In the genomic region with DNA sequence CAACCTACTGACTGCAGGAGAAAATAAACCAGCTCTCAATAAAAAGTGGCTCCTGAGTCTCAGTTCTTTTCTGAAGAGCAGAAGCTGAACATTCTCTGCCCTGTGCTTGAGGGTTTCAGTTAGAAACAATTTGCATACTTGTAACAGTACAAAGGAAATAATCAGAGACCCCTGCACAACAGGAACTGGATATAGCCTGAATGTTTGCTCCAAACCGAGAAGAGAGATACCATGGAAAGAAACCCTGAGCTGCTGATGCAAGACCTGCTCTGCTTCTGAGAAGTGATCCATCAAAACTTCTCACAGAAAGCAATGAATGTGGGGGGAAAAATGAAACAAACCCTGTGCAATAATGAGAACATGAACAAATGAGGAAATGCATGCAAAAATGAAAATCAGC, we compare ENCODE assay signal across 20 cellular contexts.
DNase-seq lines count a peak whose midpoint lies in the region; ATAC-seq, FAIRE-seq and TF ChIP-seq lines count a peak whose summit lies in the region.
"Had no signal": no experiment of that assay in that cellular context is flagged by ENCODE, and none has a peak within 500 bp of the region (broad histone marks: within the 10 kb centered on the region; RNA-seq: fewer than 3 reads in every experiment).

No MANE protein-coding gene starts in this region.

- H2AFZ ChIP-seq in GM12878 (ENCODE audit: control insufficient read depth, low read depth, low read length): no peak overlapping the region

- FAIRE-seq in GM12878 (lab: Jason Lieb, UNC) (no peak), urothelium cell line (lab: Jason Lieb, UNC) (no peak)
- FAIRE-seq: bronchial epithelial cell, D721Med had no signal

- no peak overlapping the region for H3K9ac ChIP-seq in GM12878 (ENCODE audit: control insufficient read depth, insufficient read depth, low read length)

- TF ChIP-seq POLR2A in GM18505 (IDR thresholded peaks at IDR 0.05; ENCODE audit: borderline replicate concordance, extremely low read depth, insufficient read depth, insufficient read length) (no peak), GM12878 (IDR thresholded peaks at IDR 0.05; ENCODE audit: low read depth, low read length) (no peak)

- H3K27ac Mint-ChIP-seq in activated T-cell treated with anti-CD3 and anti-CD28 coated beads, Interleukin-2, amount 50 U/mL, for 24 hours: no peak overlapping the region
- no peak overlapping the region for H3K27ac Mint-ChIP-seq in glutamatergic neuron (ENCODE audit: unreplicated experiment)
- H3K27ac Mint-ChIP-seq: activated naive CD8-positive, alpha-beta T cell; HFFc6; naive thymus-derived CD4-positive, alpha-beta T cell had no signal

- H3K36me3 ChIP-seq in GM12878 (ENCODE audit: control insufficient read depth in 2 of 2, insufficient read depth in 2 of 2, low read length in 1 of 2): no peaks in the 10 kb centered on the region

- peaks cover 10% of the 10 kb centered on the region for H3K9me3 Mint-ChIP-seq in activated T-cell treated with anti-CD3 and anti-CD28 coated beads, Interleukin-2, amount 50 U/mL, for 24 hours
- H3K9me3 Mint-ChIP-seq in glutamatergic neuron (ENCODE audit: unreplicated experiment): no peaks in the 10 kb centered on the region
- H3K9me3 Mint-ChIP-seq: HFFc6 had no signal

- H4K20me1 ChIP-seq in GM12878 (ENCODE audit: control insufficient read depth, insufficient read depth): no peaks in the 10 kb centered on the region

- peak; percentile 23 for DNase-seq in GM12878 (ENCODE audit: low read depth, low spot score)
- no peak for DNase-seq in D341Med (ENCODE audit: low spot score)
- DNase-seq in activated T-cell treated with anti-CD3 and anti-CD28 coated beads, Interleukin-2, amount 50 U/mL, for 24 hours: no peak
- no peak for DNase-seq in urothelium cell line (ENCODE audit: low spot score)
- no peak for DNase-seq in glutamatergic neuron
- DNase-seq: activated CD4-positive, alpha-beta T cell treated with anti-CD3 and anti-CD28 coated beads for 48 hours; GF-D8; HFFc6; naive thymus-derived CD4-positive, alpha-beta T cell; NCI-H146; NCI-H510A had no signal

- H3K9me3 ChIP-seq in GM12878 (replicated peaks; ENCODE audit: control insufficient read depth, insufficient read depth, low read length): no peaks in the 10 kb centered on the region

- BruUV-seq in GM12878 (replicated peaks; lab: Mats Ljungman, UMichigan): no TSS peak

- ATAC-seq in GM18505 (IDR thresholded peaks at IDR 0.05; ENCODE audit: unreplicated experiment) (peak; percentile 39), GM19468 (IDR thresholded peaks at IDR 0.05; ENCODE audit: extremely low read depth, unreplicated experiment) (peak; percentile 50), HG03139 (IDR thresholded peaks at IDR 0.05; ENCODE audit: unreplicated experiment) (peak; percentile 32), GM12878 (peak; percentile 55)
- ATAC-seq: naive thymus-derived CD4-positive, alpha-beta T cell had no signal

- POLR2A ChIA-PET in GM12878 (lab: Charles Lee): no interaction called here

- no peaks in the 10 kb centered on the region for H3K4me1 Mint-ChIP-seq in activated T-cell treated with anti-CD3 and anti-CD28 coated beads, Interleukin-2, amount 50 U/mL, for 24 hours (ENCODE audit: low read depth)
- peaks cover 6% of the 10 kb centered on the region for H3K4me1 Mint-ChIP-seq in glutamatergic neuron (ENCODE audit: low read depth, unreplicated experiment)
- H3K4me1 Mint-ChIP-seq: naive thymus-derived CD4-positive, alpha-beta T cell had no signal

- H3K27me3 Mint-ChIP-seq in activated T-cell treated with anti-CD3 and anti-CD28 coated beads, Interleukin-2, amount 50 U/mL, for 24 hours: no peaks in the 10 kb centered on the region
- H3K27me3 Mint-ChIP-seq in glutamatergic neuron (ENCODE audit: unreplicated experiment): no peaks in the 10 kb centered on the region
- H3K27me3 Mint-ChIP-seq: activated naive CD8-positive, alpha-beta T cell; naive thymus-derived CD4-positive, alpha-beta T cell had no signal

- no peak overlapping the region for H3K27ac ChIP-seq in GM12878 (ENCODE audit: control insufficient read depth, insufficient read depth)
- H3K27ac ChIP-seq: SK-N-MC, skin epidermis had no signal

- H3K4me1 ChIP-seq in GM12878 (ENCODE audit: control insufficient read depth, insufficient read depth, low read length): no peaks in the 10 kb centered on the region

- CTCF ChIA-PET in GM12878 (lab: Yijun Ruan, JAX): interaction anchor here (1.2 kb wide), 2 partner anchors 9 to 103 kb away, joined by 4 to 5 read pairs; no protein-coding TSS in a partner anchor

- TF ChIP-seq EP300 in GM12878 (IDR thresholded peaks at IDR 0.05; ENCODE audit: borderline replicate concordance in 1 of 2, control insufficient read depth in 1 of 2, low read depth in 2 of 2, low read length in 2 of 2): no peak

- intact Hi-C loops in GM12878 (cut with micrococcal nuclease; ENCODE audit: unreplicated experiment): no loop called here

- 0% methylated on average over 1 of the region's 1 CpG for WGBS in GM12878 (ENCODE audit: insufficient coverage, insufficient replicate concordance, low lambda C conversion rate, missing lambda C conversion rate)

- RAD21 ChIA-PET in GM12878 (lab: Charles Lee; ENCODE audit: unreplicated experiment): interaction anchor here (0.8 to 1.4 kb wide), 3 partner anchors 8 to 215 kb away, joined by 3 read pairs; no protein-coding TSS in a partner anchor

- H3K4me2 ChIP-seq in GM12878 (ENCODE audit: control insufficient read depth, insufficient read depth): no peak overlapping the region

- no peak overlapping the region for H3K4me3 Mint-ChIP-seq in activated T-cell treated with anti-CD3 and anti-CD28 coated beads, Interleukin-2, amount 50 U/mL, for 24 hours
- no peak overlapping the region for H3K4me3 Mint-ChIP-seq in glutamatergic neuron (ENCODE audit: unreplicated experiment)
- H3K4me3 Mint-ChIP-seq: activated naive CD8-positive, alpha-beta T cell; HFFc6; naive thymus-derived CD4-positive, alpha-beta T cell had no signal

- TF ChIP-seq RAD21 in GM12878 (IDR thresholded peaks at IDR 0.05; ENCODE audit: insufficient read depth, low read depth, low read length): no peak

- H3K36me3 Mint-ChIP-seq in activated T-cell treated with anti-CD3 and anti-CD28 coated beads, Interleukin-2, amount 50 U/mL, for 24 hours (ENCODE audit: low read depth): no peaks in the 10 kb centered on the region
- H3K36me3 Mint-ChIP-seq in glutamatergic neuron (ENCODE audit: unreplicated experiment): no peaks in the 10 kb centered on the region
- H3K36me3 Mint-ChIP-seq: activated naive CD8-positive, alpha-beta T cell; naive thymus-derived CD4-positive, alpha-beta T cell had no signal

- SMC1A ChIA-PET in GM12878 (lab: Charles Lee; ENCODE audit: uncharacterized antibody, unreplicated experiment): interaction anchor here (1.0 to 1.5 kb wide), 9 partner anchors 9 to 256 kb away, joined by 3 to 7 read pairs (median 3); no protein-coding TSS in a partner anchor

- H3K27me3 ChIP-seq in GM12878 (replicated peaks in 1 of 2; ENCODE audit: control insufficient read depth in 2 of 2, insufficient read depth in 2 of 2, low read length in 1 of 2): no peaks in the 10 kb centered on the region

- H3K79me2 ChIP-seq in GM12878 (ENCODE audit: control insufficient read depth, insufficient read depth, low read length): no peaks in the 10 kb centered on the region

- in situ Hi-C loops in GM12878 (cut with MboI): no loop called here

- no peak overlapping the region for H3K4me3 ChIP-seq in GM12878
- H3K4me3 ChIP-seq: lung, SK-N-MC, skin epidermis had no signal

- TF ChIP-seq CTCF in GM12878 (IDR thresholded peaks at IDR 0.05 in 2 of 3, conservative IDR thresholded peaks at IDR 0.05 in 1 of 3; ENCODE audit: control insufficient read depth in 2 of 3, extremely low read depth in 1 of 3, insufficient read depth in 1 of 3, low read depth in 3 of 3, low read length in 3 of 3) (no peak), glutamatergic neuron (IDR thresholded peaks at IDR 0.05; ENCODE audit: partially characterized antibody, unreplicated experiment) (no peak)

TF ChIP-seq in GM12878, 131 proteins besides CTCF, POLR2A, EP300 and RAD21 (continues in another document):
- TF ChIP-seq ZNF24 (IDR thresholded peaks at IDR 0.05) (no peak), MTA2 (IDR thresholded peaks at IDR 0.05; ENCODE audit: low read depth) (no peak), CEBPB (IDR thresholded peaks at IDR 0.05; ENCODE audit: borderline replicate concordance in 1 of 2, low read depth in 2 of 2, low read length in 2 of 2) (no peak), MEF2B (IDR thresholded peaks at IDR 0.05; ENCODE audit: partially characterized antibody, poor library complexity, severe bottlenecking) (no peak), HDAC2 (IDR thresholded peaks at IDR 0.05) (no peak)
- TF ChIP-seq, protein P1, sequence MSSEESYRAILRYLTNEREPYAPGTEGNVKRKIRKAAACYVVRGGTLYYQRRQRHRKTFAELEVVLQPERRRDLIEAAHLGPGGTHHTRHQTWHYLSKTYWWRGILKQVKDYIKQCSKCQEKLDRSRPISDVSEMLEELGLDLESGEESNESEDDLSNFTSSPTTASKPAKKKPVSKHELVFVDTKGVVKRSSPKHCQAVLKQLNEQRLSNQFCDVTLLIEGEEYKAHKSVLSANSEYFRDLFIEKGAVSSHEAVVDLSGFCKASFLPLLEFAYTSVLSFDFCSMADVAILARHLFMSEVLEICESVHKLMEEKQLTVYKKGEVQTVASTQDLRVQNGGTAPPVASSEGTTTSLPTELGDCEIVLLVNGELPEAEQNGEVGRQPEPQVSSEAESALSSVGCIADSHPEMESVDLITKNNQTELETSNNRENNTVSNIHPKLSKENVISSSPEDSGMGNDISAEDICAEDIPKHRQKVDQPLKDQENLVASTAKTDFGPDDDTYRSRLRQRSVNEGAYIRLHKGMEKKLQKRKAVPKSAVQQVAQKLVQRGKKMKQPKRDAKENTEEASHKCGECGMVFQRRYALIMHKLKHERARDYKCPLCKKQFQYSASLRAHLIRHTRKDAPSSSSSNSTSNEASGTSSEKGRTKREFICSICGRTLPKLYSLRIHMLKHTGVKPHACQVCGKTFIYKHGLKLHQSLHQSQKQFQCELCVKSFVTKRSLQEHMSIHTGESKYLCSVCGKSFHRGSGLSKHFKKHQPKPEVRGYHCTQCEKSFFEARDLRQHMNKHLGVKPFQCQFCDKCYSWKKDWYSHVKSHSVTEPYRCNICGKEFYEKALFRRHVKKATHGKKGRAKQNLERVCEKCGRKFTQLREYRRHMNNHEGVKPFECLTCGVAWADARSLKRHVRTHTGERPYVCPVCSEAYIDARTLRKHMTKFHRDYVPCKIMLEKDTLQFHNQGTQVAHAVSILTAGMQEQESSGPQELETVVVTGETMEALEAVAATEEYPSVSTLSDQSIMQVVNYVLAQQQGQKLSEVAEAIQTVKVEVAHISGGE (CRISPR knock-in tag; IDR thresholded peaks at IDR 0.05): no peak
- TF ChIP-seq, protein P2, sequence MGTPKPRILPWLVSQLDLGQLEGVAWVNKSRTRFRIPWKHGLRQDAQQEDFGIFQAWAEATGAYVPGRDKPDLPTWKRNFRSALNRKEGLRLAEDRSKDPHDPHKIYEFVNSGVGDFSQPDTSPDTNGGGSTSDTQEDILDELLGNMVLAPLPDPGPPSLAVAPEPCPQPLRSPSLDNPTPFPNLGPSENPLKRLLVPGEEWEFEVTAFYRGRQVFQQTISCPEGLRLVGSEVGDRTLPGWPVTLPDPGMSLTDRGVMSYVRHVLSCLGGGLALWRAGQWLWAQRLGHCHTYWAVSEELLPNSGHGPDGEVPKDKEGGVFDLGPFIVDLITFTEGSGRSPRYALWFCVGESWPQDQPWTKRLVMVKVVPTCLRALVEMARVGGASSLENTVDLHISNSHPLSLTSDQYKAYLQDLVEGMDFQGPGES (IDR thresholded peaks at IDR 0.05): no peak
